In the genomic region with DNA sequence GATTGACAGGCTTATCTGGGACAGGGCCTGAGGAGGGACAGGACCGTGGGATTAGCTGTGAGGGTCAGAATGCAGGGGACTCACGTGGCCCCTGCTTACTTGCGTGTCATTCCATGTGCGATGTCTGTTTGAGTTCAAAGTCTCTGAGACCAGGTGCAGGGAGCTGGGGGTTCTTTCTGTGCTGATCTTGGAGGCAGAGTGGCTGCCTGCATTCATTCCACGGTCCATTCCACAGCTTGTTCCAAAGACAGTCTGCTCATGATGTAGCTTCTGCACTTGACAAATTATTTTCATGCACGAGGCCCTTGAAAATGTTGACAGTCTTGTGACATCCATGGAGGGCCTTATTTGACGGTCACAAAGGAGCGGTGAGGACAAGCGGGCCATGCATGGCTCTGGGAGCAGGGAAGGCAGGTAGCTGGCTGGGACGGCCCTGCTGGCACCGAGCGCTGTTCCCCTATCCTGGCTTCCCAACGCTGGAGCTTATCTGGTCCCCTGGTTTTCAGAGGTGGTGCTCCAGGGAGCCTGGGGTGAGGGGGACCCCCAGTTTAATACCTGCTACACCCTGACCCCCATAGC, we compare ENCODE assay signal across 1 cellular context.
TF ChIP-seq lines count a peak whose summit lies in the region.

No MANE protein-coding gene starts in this region.

TF ChIP-seq in HepG2, 621 proteins besides CTCF, POLR2A, EP300 and RAD21 (continued from another document and continues in another):
- TF ChIP-seq, protein P1, sequence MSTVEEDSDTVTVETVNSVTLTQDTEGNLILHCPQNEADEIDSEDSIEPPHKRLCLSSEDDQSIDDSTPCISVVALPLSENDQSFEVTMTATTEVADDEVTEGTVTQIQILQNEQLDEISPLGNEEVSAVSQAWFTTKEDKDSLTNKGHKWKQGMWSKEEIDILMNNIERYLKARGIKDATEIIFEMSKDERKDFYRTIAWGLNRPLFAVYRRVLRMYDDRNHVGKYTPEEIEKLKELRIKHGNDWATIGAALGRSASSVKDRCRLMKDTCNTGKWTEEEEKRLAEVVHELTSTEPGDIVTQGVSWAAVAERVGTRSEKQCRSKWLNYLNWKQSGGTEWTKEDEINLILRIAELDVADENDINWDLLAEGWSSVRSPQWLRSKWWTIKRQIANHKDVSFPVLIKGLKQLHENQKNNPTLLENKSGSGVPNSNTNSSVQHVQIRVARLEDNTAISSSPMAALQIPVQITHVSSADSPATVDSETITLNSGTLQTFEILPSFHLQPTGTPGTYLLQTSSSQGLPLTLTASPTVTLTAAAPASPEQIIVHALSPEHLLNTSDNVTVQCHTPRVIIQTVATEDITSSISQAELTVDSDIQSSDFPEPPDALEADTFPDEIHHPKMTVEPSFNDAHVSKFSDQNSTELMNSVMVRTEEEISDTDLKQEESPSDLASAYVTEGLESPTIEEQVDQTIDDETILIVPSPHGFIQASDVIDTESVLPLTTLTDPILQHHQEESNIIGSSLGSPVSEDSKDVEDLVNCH (CRISPR knock-in tag; IDR thresholded peaks at IDR 0.05) = no peak
- TF ChIP-seq PAF1 (CRISPR knock-in tag; IDR thresholded peaks at IDR 0.05) (no peak; the same call in 1 of the 2 replicates), NFYB (CRISPR knock-in tag; IDR thresholded peaks at IDR 0.05) (no peak), ZNF263 (CRISPR knock-in tag; IDR thresholded peaks at IDR 0.05) (peak; percentile 87), ZNF614 (CRISPR knock-in tag; IDR thresholded peaks at IDR 0.05; ENCODE audit: borderline replicate concordance) (peak; percentile 96), IRF1 (CRISPR knock-in tag; IDR thresholded peaks at IDR 0.05; ENCODE audit: low read depth) (0 out of 2 replicates have a peak, but pooled peaks have one; percentile 20), ZFP41 (CRISPR knock-in tag; IDR thresholded peaks at IDR 0.05; ENCODE audit: borderline replicate concordance) (0 out of 2 replicates have a peak, but pooled peaks have one; percentile 24), MAF1 (CRISPR knock-in tag; IDR thresholded peaks at IDR 0.05; ENCODE audit: borderline replicate concordance) (0 out of 2 replicates have a peak, but pooled peaks have one; percentile 48), CBX5 (CRISPR knock-in tag; IDR thresholded peaks at IDR 0.05; ENCODE audit: borderline replicate concordance) (peak; percentile 59; the same call in 1 of the 2 replicates), TEAD3 (CRISPR knock-in tag; optimal IDR thresholded peaks at IDR 0.05; ENCODE audit: borderline replicate concordance) (peak; percentile 95), DPF2 (CRISPR knock-in tag; IDR thresholded peaks at IDR 0.05; ENCODE audit: borderline replicate concordance, low read depth) (no peak; the same call in 1 of the 2 replicates), FOXA3 (CRISPR knock-in tag; IDR thresholded peaks at IDR 0.05) (peak; percentile 93), GFI1 (CRISPR knock-in tag; IDR thresholded peaks at IDR 0.05; ENCODE audit: borderline replicate concordance) (peak; percentile 81), NRL (CRISPR knock-in tag; IDR thresholded peaks at IDR 0.05; ENCODE audit: borderline replicate concordance) (no peak; the same call in 1 of the 2 replicates), ZNF615 (CRISPR knock-in tag; IDR thresholded peaks at IDR 0.05; ENCODE audit: borderline replicate concordance) (no peak), BORCS8-MEF2B (CRISPR knock-in tag; IDR thresholded peaks at IDR 0.05) (peak; percentile 64; the same call in 1 of the 2 replicates), ZNF670 (CRISPR knock-in tag; IDR thresholded peaks at IDR 0.05; ENCODE audit: borderline replicate concordance) (no peak), MLLT10 (CRISPR knock-in tag; IDR thresholded peaks at IDR 0.05) (no peak), GABPB1 (CRISPR knock-in tag; IDR thresholded peaks at IDR 0.05) (no peak; the same call in 1 of the 2 replicates), HDAC6 (IDR thresholded peaks at IDR 0.05; ENCODE audit: low read depth, low read length) (no peak), ZBTB38 (CRISPR knock-in tag; IDR thresholded peaks at IDR 0.05) (peak; percentile 79; the same call in 1 of the 2 replicates), ZNF468 (CRISPR knock-in tag; IDR thresholded peaks at IDR 0.05) (0 out of 2 replicates have a peak, but pooled peaks have one; percentile 60), CREB3 (CRISPR knock-in tag; IDR thresholded peaks at IDR 0.05) (peak; percentile 88), MTF1 (CRISPR knock-in tag; IDR thresholded peaks at IDR 0.05) (peak; percentile 57; the same call in 1 of the 2 replicates), TBX3 (IDR thresholded peaks at IDR 0.05; ENCODE audit: borderline replicate concordance) (no peak), BCL6 (CRISPR knock-in tag; IDR thresholded peaks at IDR 0.05) (peak; percentile 86), PHF20 (CRISPR knock-in tag; IDR thresholded peaks at IDR 0.05) (peak; percentile 43; the same call in 1 of the 2 replicates), SRSF9 (IDR thresholded peaks at IDR 0.05; ENCODE audit: borderline replicate concordance, insufficient read depth, low read depth, low read length, poor library complexity, severe bottlenecking) (no peak), ZFP36L1 (CRISPR knock-in tag; IDR thresholded peaks at IDR 0.05) (peak; percentile 94; the same call in 1 of the 2 replicates), ATAD3A (CRISPR knock-in tag; IDR thresholded peaks at IDR 0.05) (no peak), PBX2 (CRISPR knock-in tag; IDR thresholded peaks at IDR 0.05) (peak; percentile 68; the same call in 1 of the 2 replicates), RFX1 (IDR thresholded peaks at IDR 0.05) (no peak), ZNF687 (CRISPR knock-in tag; IDR thresholded peaks at IDR 0.05) (no peak; the same call in 1 of the 2 replicates), MYC (CRISPR knock-in tag; IDR thresholded peaks at IDR 0.05; ENCODE audit: borderline replicate concordance) (peak; percentile 97), ATF7 (IDR thresholded peaks at IDR 0.05) (no peak), ATF7 (CRISPR knock-in tag; IDR thresholded peaks at IDR 0.05) (peak; percentile 20; the same call in 1 of the 2 replicates), ZNF331 (CRISPR knock-in tag; IDR thresholded peaks at IDR 0.05) (peak; percentile 96), ATF3 (CRISPR knock-in tag; IDR thresholded peaks at IDR 0.05) (peak; percentile 64), PHF8 (CRISPR knock-in tag; IDR thresholded peaks at IDR 0.05) (peak; percentile 56)
- TF ChIP-seq, protein P2, sequence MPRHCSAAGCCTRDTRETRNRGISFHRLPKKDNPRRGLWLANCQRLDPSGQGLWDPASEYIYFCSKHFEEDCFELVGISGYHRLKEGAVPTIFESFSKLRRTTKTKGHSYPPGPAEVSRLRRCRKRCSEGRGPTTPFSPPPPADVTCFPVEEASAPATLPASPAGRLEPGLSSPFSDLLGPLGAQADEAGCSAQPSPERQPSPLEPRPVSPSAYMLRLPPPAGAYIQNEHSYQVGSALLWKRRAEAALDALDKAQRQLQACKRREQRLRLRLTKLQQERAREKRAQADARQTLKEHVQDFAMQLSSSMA (CRISPR knock-in tag; IDR thresholded peaks at IDR 0.05) = 0 out of 2 replicates have a peak, but pooled peaks have one; percentile 12
- TF ChIP-seq, protein P3, sequence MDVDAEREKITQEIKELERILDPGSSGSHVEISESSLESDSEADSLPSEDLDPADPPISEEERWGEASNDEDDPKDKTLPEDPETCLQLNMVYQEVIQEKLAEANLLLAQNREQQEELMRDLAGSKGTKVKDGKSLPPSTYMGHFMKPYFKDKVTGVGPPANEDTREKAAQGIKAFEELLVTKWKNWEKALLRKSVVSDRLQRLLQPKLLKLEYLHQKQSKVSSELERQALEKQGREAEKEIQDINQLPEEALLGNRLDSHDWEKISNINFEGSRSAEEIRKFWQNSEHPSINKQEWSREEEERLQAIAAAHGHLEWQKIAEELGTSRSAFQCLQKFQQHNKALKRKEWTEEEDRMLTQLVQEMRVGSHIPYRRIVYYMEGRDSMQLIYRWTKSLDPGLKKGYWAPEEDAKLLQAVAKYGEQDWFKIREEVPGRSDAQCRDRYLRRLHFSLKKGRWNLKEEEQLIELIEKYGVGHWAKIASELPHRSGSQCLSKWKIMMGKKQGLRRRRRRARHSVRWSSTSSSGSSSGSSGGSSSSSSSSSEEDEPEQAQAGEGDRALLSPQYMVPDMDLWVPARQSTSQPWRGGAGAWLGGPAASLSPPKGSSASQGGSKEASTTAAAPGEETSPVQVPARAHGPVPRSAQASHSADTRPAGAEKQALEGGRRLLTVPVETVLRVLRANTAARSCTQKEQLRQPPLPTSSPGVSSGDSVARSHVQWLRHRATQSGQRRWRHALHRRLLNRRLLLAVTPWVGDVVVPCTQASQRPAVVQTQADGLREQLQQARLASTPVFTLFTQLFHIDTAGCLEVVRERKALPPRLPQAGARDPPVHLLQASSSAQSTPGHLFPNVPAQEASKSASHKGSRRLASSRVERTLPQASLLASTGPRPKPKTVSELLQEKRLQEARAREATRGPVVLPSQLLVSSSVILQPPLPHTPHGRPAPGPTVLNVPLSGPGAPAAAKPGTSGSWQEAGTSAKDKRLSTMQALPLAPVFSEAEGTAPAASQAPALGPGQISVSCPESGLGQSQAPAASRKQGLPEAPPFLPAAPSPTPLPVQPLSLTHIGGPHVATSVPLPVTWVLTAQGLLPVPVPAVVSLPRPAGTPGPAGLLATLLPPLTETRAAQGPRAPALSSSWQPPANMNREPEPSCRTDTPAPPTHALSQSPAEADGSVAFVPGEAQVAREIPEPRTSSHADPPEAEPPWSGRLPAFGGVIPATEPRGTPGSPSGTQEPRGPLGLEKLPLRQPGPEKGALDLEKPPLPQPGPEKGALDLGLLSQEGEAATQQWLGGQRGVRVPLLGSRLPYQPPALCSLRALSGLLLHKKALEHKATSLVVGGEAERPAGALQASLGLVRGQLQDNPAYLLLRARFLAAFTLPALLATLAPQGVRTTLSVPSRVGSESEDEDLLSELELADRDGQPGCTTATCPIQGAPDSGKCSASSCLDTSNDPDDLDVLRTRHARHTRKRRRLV (CRISPR knock-in tag; IDR thresholded peaks at IDR 0.05) = 0 out of 2 replicates have a peak, but pooled peaks have one; percentile 61
- TF ChIP-seq, protein P4, sequence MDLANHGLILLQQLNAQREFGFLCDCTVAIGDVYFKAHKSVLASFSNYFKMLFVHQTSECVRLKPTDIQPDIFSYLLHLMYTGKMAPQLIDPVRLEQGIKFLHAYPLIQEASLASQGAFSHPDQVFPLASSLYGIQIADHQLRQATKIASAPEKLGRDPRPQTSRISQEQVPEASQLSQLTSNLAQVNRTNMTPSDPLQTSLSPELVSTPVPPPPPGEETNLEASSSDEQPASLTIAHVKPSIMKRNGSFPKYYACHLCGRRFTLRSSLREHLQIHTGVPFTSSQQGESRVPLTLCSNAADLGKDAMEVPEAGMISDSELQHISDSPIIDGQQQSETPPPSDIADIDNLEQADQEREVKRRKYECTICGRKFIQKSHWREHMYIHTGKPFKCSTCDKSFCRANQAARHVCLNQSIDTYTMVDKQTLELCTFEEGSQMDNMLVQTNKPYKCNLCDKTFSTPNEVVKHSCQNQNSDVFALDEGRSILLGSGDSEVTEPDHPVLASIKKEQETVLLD (CRISPR knock-in tag; IDR thresholded peaks at IDR 0.05; ENCODE audit: low read depth) = peak; percentile 26; the same call in 1 of the 2 replicates
- TF ChIP-seq, protein P5, sequence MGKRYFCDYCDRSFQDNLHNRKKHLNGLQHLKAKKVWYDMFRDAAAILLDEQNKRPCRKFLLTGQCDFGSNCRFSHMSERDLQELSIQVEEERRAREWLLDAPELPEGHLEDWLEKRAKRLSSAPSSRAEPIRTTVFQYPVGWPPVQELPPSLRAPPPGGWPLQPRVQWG (CRISPR knock-in tag; IDR thresholded peaks at IDR 0.05; ENCODE audit: borderline replicate concordance, low read depth) = no peak
